In the genomic region with DNA sequence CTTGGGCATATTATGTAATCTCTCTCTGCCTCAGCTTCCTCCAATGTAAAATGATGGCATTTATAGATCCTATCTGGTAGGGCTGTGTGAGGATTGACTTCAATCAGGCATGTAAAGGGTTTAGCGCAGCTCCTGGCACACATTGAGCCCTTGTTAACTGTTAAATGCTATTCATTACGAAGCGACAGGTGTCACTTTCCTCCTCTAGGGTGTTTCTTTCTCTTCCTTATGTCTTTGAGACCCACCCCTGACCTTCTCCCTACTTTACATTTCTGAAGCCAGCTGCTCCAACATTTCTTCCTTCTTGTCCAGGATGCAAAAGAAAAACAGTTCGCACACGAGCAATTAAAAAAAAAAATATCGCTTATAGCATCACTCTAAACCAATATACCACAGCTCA, we compare ENCODE assay signal across 17 cellular contexts. TPM values are rescaled to one million over a fixed set of nuclear protein-coding genes. Genes with fewer than 3 reads are reported as not detected.
DNase-seq lines count a peak whose midpoint lies in the region; ATAC-seq and TF ChIP-seq lines count a peak whose summit lies in the region.
"Had no signal": no experiment of that assay in that cellular context is flagged by ENCODE, and none has a peak within 500 bp of the region (broad histone marks: within the 10 kb centered on the region; RNA-seq: fewer than 3 reads in every experiment).

No MANE protein-coding gene starts in this region.

- TF ChIP-seq CTCF in HEK293 (tag by site-specific recombination; IDR thresholded peaks at IDR 0.05) (no peak), mucosa of descending colon (IDR thresholded peaks at IDR 0.05) (no peak), coronary artery (IDR thresholded peaks at IDR 0.05) (no peak)

- peak; percentile 36 for DNase-seq in NCI-H1436 (lab: John Stamatoyannopoulos, UW)
- peak; percentile 9 to 63 for DNase-seq in NCI-H524 (lab: John Stamatoyannopoulos, UW)
- DNase-seq in mucosa of descending colon, result peak in 1 of 3 donors; percentile 57
- no peak for DNase-seq in coronary artery (ENCODE audit: low spot score)
- DNase-seq in activated naive CD4-positive, alpha-beta T cell treated with Interleukin-2 at 50 U/mL for 16 hours, result no peak
- DNase-seq: BE2C; CD4-positive, alpha-beta memory T cell; COR-L47; DMS79; H7; IMR-90 had no signal

- peak; percentile 87 for ATAC-seq in mucosa of descending colon
- ATAC-seq in GM19467 (IDR thresholded peaks at IDR 0.05; ENCODE audit: unreplicated experiment), result no peak
- ATAC-seq: A549, GM12878, GM23338 had no signal

- POLR2A ChIA-PET in HEK293 (lab: Yijun Ruan, JAX), result no interaction called here

- H3K27ac ChIP-seq in HEK293 (ENCODE audit: extremely low read depth, low read depth, low read length), result no peak overlapping the region
- no peak overlapping the region for H3K27ac ChIP-seq in coronary artery
- H3K27ac ChIP-seq: A549, C4-2B had no signal

- H3K4me1 ChIP-seq in HEK293 (ENCODE audit: control insufficient read depth, insufficient read depth, low read length) (no peaks in the 10 kb centered on the region), mucosa of descending colon (ENCODE audit: low read depth) (peaks cover 14% of the 10 kb centered on the region)
- H3K4me1 ChIP-seq: A549 had no signal

- no peaks in the 10 kb centered on the region for H3K9me3 ChIP-seq in HEK293 (ENCODE audit: control insufficient read depth, insufficient read depth, low read depth, low read length)
- H3K9me3 ChIP-seq in mucosa of descending colon, result no peaks in the 10 kb centered on the region
- H3K9me3 ChIP-seq: BE2C had no signal

- intact Hi-C loops in mucosa of descending colon (cut with DNase I, micrococcal nuclease), result no loop called here

- H3K36me3 ChIP-seq in HEK293 (ENCODE audit: control insufficient read depth in 2 of 2, insufficient read depth in 1 of 2, low read length in 2 of 2) (no peaks in the 10 kb centered on the region), mucosa of descending colon (ENCODE audit: low read depth) (no peaks in the 10 kb centered on the region)
- H3K36me3 ChIP-seq: BE2C had no signal

- CTCF ChIA-PET in HEK293 (lab: Yijun Ruan, JAX), result interaction anchor here (0.6 kb wide), 2 partner anchors 1278 to 1584 kb away, joined by 3 to 4 read pairs; no protein-coding TSS in a partner anchor

- H3K4me3 ChIP-seq in HEK293 (ENCODE audit: low read depth, low read length) (no peak overlapping the region), mucosa of descending colon (no peak overlapping the region), coronary artery (no peak overlapping the region)
- H3K4me3 ChIP-seq: A549, GM12878, GM23338 had no signal

TF ChIP-seq in HEK293, 187 proteins besides CTCF, POLR2A, EP300 and RAD21:
- TF ChIP-seq ZNF530 (tag by site-specific recombination; IDR thresholded peaks at IDR 0.05; ENCODE audit: low read depth) (no peak), ZNF239 (tag by site-specific recombination; IDR thresholded peaks at IDR 0.05) (no peak), ZSCAN30 (tag by site-specific recombination; IDR thresholded peaks at IDR 0.05) (no peak), ZNF350 (tag by site-specific recombination; IDR thresholded peaks at IDR 0.05) (no peak), ZNF146 (tag by site-specific recombination; IDR thresholded peaks at IDR 0.05) (no peak), SCRT1 (tag by site-specific recombination; IDR thresholded peaks at IDR 0.05; ENCODE audit: borderline replicate concordance) (peak; percentile 38; the same call in 1 of the 2 replicates), ZNF221 (tag by site-specific recombination; IDR thresholded peaks at IDR 0.05; ENCODE audit: borderline replicate concordance) (no peak), SCRT2 (tag by site-specific recombination; IDR thresholded peaks at IDR 0.05) (peak; percentile 89), ZNF112 (tag by site-specific recombination; IDR thresholded peaks at IDR 0.05) (no peak)
- TF ChIP-seq, protein P1, sequence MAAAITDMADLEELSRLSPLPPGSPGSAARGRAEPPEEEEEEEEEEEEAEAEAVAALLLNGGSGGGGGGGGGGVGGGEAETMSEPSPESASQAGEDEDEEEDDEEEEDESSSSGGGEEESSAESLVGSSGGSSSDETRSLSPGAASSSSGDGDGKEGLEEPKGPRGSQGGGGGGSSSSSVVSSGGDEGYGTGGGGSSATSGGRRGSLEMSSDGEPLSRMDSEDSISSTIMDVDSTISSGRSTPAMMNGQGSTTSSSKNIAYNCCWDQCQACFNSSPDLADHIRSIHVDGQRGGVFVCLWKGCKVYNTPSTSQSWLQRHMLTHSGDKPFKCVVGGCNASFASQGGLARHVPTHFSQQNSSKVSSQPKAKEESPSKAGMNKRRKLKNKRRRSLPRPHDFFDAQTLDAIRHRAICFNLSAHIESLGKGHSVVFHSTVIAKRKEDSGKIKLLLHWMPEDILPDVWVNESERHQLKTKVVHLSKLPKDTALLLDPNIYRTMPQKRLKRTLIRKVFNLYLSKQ (tag by site-specific recombination; IDR thresholded peaks at IDR 0.05; ENCODE audit: borderline replicate concordance), result no peak
- TF ChIP-seq, protein P2, sequence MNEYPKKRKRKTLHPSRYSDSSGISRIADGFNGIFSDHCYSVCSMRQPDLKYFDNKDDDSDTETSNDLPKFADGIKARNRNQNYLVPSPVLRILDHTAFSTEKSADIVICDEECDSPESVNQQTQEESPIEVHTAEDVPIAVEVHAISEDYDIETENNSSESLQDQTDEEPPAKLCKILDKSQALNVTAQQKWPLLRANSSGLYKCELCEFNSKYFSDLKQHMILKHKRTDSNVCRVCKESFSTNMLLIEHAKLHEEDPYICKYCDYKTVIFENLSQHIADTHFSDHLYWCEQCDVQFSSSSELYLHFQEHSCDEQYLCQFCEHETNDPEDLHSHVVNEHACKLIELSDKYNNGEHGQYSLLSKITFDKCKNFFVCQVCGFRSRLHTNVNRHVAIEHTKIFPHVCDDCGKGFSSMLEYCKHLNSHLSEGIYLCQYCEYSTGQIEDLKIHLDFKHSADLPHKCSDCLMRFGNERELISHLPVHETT (tag by site-specific recombination; IDR thresholded peaks at IDR 0.05), result no peak

RNA-seq across cellular contexts. Expression of gene R3HCC1L, which starts 5.7 kb away (rescaled TPM):
- total RNA-seq in mucosa of descending colon, result 10 to 100 TPM; 15.3 to 22.8 (median 18.8) TPM

Comparison
In these comparisons a context has a peak if more than half of its experiments do, and no peak if none do; other contexts are left out.
1. DNase-seq: peak in NCI-H1436 (single experiment) and NCI-H524 (2 of 2); none in coronary artery (single experiment) and activated naive CD4-positive, alpha-beta T cell treated with Interleukin-2 at 50 U/mL for 16 hours (single experiment).